In the genomic region with DNA sequence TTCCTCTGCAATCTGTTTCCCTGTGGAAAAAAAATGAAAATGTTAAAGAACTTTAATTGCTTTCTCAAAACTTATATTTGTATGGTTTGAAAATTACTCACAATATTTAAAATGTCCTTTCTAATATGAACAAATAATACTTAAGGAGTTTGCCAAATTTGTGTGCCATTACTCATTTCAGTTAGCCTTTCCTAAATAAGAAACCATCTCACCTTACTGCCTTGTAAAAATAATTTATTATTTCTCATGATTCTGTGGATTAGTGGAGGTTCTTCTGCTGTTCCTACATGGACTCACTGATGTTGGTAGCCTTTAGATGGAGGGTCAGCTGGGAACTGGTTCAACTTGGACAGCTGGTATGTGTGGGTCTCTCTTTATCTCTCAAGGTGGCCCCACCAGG, we compare ENCODE assay signal across 7 cellular contexts.
"Had no signal": no experiment of that assay in that cellular context is flagged by ENCODE, and none has a peak within 500 bp of the region (broad histone marks: within the 10 kb centered on the region; RNA-seq: fewer than 3 reads in every experiment).

No MANE protein-coding gene starts in this region.

- DNase-seq: IMR-90, KBM-7, KG1 had no signal

- H3K27ac ChIP-seq: HL-60 had no signal

- H3K4me3 ChIP-seq: K562 had no signal

- ATAC-seq: HepG2, K562 had no signal

- FAIRE-seq: HepG2, HTR-8/SVneo, K562 had no signal
